Comparison of ENCODE assay signal across 8 cellular contexts in genomic region chr15:66389859-66390382, GRCh38. TPM values are rescaled to one million over a fixed set of nuclear protein-coding genes. Genes with fewer than 3 reads are reported as not detected.
DNase-seq lines count a peak whose midpoint lies in the region; ATAC-seq and TF ChIP-seq lines count a peak whose summit lies in the region.

No MANE protein-coding gene starts in this region.

- H3K36me3 ChIP-seq in CD4-positive, alpha-beta memory T cell (ENCODE audit: insufficient read depth, low read length) = no peaks in the 10 kb centered on the region
- H3K36me3 ChIP-seq in stomach (no peaks in the 10 kb centered on the region), tibial nerve (no peaks in the 10 kb centered on the region)

- H3K9me3 ChIP-seq in CD4-positive, alpha-beta memory T cell (ENCODE audit: control insufficient read depth in 1 of 2, low read length in 2 of 2) = no peaks in the 10 kb centered on the region
- no peaks in the 10 kb centered on the region for H3K9me3 ChIP-seq in stomach
- no peaks in the 10 kb centered on the region for H3K9me3 ChIP-seq in tibial nerve

- H3K4me1 ChIP-seq in CD4-positive, alpha-beta memory T cell (ENCODE audit: insufficient read depth, low read length) = peaks cover 73% of the 10 kb centered on the region
- H3K4me1 ChIP-seq in foreskin keratinocyte (peaks cover 15% of the 10 kb centered on the region), stomach (peaks cover 31 to 72% (median 40%) of the 10 kb centered on the region in 4 donors), tibial nerve (peaks cover 0 to 47% (median 24%) of the 10 kb centered on the region in 4 donors)

- DNase-seq in CD4-positive, alpha-beta memory T cell = no peak
- no peak for DNase-seq in HFFc6
- DNase-seq in foreskin keratinocyte = peak; percentile 27 to 60
- DNase-seq in stomach = no peak
- DNase-seq in osteocyte (ENCODE audit: extremely low spot score, unreplicated experiment) = no peak
- DNase-seq in NCI-H526 (lab: John Stamatoyannopoulos, UW) = no peak
- DNase-seq in tibial nerve (ENCODE audit: low spot score in 2 of 2) = no peak

- intact Hi-C loops in CD4-positive, alpha-beta memory T cell (cut with micrococcal nuclease) = loop anchor here (5.0 kb wide), 2 partner anchors 37 to 98 kb away; partner anchors contain the start of gene DIS3L
- intact Hi-C loops in stomach (cut with DNase I; ENCODE audit: low total_unique reads) = loop anchor here (5.0 kb wide), 1 partner anchor 107 kb away; the partner anchor contains the start of gene SNAPC5

- H3K27ac ChIP-seq in CD4-positive, alpha-beta memory T cell (ENCODE audit: low read depth, low read length) = peak overlapping the region; percentile 54
- peak overlapping the region; percentile 86 for H3K27ac ChIP-seq in VCaP
- peak overlapping the region; percentile 76 for H3K27ac ChIP-seq in foreskin keratinocyte
- peak overlapping the region in 2 of 5 donors; percentile 44 to 60 for H3K27ac ChIP-seq in stomach
- no peak overlapping the region for H3K27ac ChIP-seq in tibial nerve

- CTCF ChIA-PET in CD4-positive, alpha-beta memory T cell (lab: Charles Lee; ENCODE audit: partially characterized antibody) = interaction anchor here (5.2 to 6.6 kb wide), 2 partner anchors 12 to 109 kb away, joined by 44 to 119 read pairs; partner anchors contain the start of gene SNAPC5

- no peak for ATAC-seq in foreskin keratinocyte

- no peak for TF ChIP-seq EP300 in stomach (IDR thresholded peaks at IDR 0.05)
- TF ChIP-seq EP300 in tibial nerve (IDR thresholded peaks at IDR 0.05) = no peak

- H3K27ac Mint-ChIP-seq in CD4-positive, alpha-beta memory T cell = peak overlapping the region; percentile 69 to 96 (median 91)
- peak overlapping the region; percentile 55; the same call in 1 of the 2 replicates for H3K27ac Mint-ChIP-seq in HFFc6
- no peak overlapping the region for H3K27ac Mint-ChIP-seq in osteocyte (ENCODE audit: unreplicated experiment)

- TF ChIP-seq POLR2A in stomach (IDR thresholded peaks at IDR 0.05) (no peak), tibial nerve (IDR thresholded peaks at IDR 0.05) (no peak)

- peaks cover 5 to 12% of the 10 kb centered on the region in 2 donors for H3K36me3 Mint-ChIP-seq in CD4-positive, alpha-beta memory T cell
- H3K36me3 Mint-ChIP-seq in HFFc6 (ENCODE audit: low read depth) (peaks cover 17% of the 10 kb centered on the region), osteocyte (ENCODE audit: unreplicated experiment) (no peaks in the 10 kb centered on the region)

- H3K4me3 Mint-ChIP-seq in CD4-positive, alpha-beta memory T cell = peak overlapping the region; percentile 64 to 98 (median 90)
- H3K4me3 Mint-ChIP-seq in HFFc6 = peak overlapping the region; percentile 32; the same call in 1 of the 2 replicates
- H3K4me3 Mint-ChIP-seq in osteocyte (ENCODE audit: unreplicated experiment) = no peak overlapping the region

- peak overlapping the region in 1 of 2 donors; percentile 6 for H3K4me3 ChIP-seq in CD4-positive, alpha-beta memory T cell (ENCODE audit: low read length in 2 of 2)
- H3K4me3 ChIP-seq in stomach (no peak overlapping the region), tibial nerve (no peak overlapping the region)

- peaks cover 58 to 89% (median 74%) of the 10 kb centered on the region in 4 donors for H3K4me1 Mint-ChIP-seq in CD4-positive, alpha-beta memory T cell
- H3K4me1 Mint-ChIP-seq in HFFc6 (ENCODE audit: low read depth) = peaks cover 59% of the 10 kb centered on the region
- peaks cover 33% of the 10 kb centered on the region for H3K4me1 Mint-ChIP-seq in osteocyte (ENCODE audit: unreplicated experiment)

- H3K27me3 Mint-ChIP-seq in CD4-positive, alpha-beta memory T cell = no peaks in the 10 kb centered on the region
- H3K27me3 Mint-ChIP-seq in HFFc6 (ENCODE audit: insufficient read depth) (no peaks in the 10 kb centered on the region; the same call in 1 of the 2 replicates), osteocyte (ENCODE audit: unreplicated experiment) (no peaks in the 10 kb centered on the region)

- POLR2A ChIA-PET in CD4-positive, alpha-beta memory T cell (lab: Charles Lee; ENCODE audit: partially characterized antibody) = interaction anchor here (0.6 to 9.0 kb wide), 9 partner anchors 10 to 115 kb away, joined by 3 to 119 read pairs (median 5); partner anchors contain the start of genes RPL4, SNAPC5, TIPIN and ZWILCH

- no peak for TF ChIP-seq CTCF in HFFc6 (IDR thresholded peaks at IDR 0.05)
- no peak for TF ChIP-seq CTCF in VCaP (conservative IDR thresholded peaks at IDR 0.05)
- no peak for TF ChIP-seq CTCF in foreskin keratinocyte (conservative IDR thresholded peaks at IDR 0.05)
- no peak for TF ChIP-seq CTCF in stomach (IDR thresholded peaks at IDR 0.05)
- TF ChIP-seq CTCF in osteocyte (IDR thresholded peaks at IDR 0.05) = no peak
- no peak for TF ChIP-seq CTCF in tibial nerve (IDR thresholded peaks at IDR 0.05)

- H3K9me3 Mint-ChIP-seq in CD4-positive, alpha-beta memory T cell = no peaks in the 10 kb centered on the region
- no peaks in the 10 kb centered on the region for H3K9me3 Mint-ChIP-seq in HFFc6
- H3K9me3 Mint-ChIP-seq in osteocyte (ENCODE audit: unreplicated experiment) = no peaks in the 10 kb centered on the region

- H3K27me3 ChIP-seq in CD4-positive, alpha-beta memory T cell (ENCODE audit: insufficient read depth, low read length) = no peaks in the 10 kb centered on the region
- H3K27me3 ChIP-seq in foreskin keratinocyte (no peaks in the 10 kb centered on the region), stomach (no peaks in the 10 kb centered on the region), tibial nerve (no peaks in the 10 kb centered on the region)

RNA-seq across cellular contexts. Expression of gene MAP2K1, which starts 3.2 kb away (rescaled TPM):
- 10 to 100 TPM; 54.0 to 54.9 TPM for total RNA-seq in CD4-positive, alpha-beta memory T cell
- polyA plus RNA-seq in CD4-positive, alpha-beta memory T cell = 10 to 100 TPM; 44.9 to 71.2 TPM
- 10 to 100 TPM; 45.2 to 64.7 (median 49.5) TPM for total RNA-seq in HFFc6 (2021; fragmentation: NEBNext Ultra II Directional; extraction: Animal tissue kit (Norgen Biotek cat#: 25700))
- total RNA-seq in foreskin keratinocyte = 67.1 and 75.4 TPM in 2 replicates
- polyA plus RNA-seq in foreskin keratinocyte = 65.1 and 77.4 TPM in 2 replicates
- total RNA-seq in stomach = 100 to 1,000 TPM in 1 of 5 donors, 10 to 100 TPM in 4; 21.9 to 123 (median 35.0) TPM
- 10 to 100 TPM; 20.1 to 24.6 (median 23.9) TPM for polyA plus RNA-seq in stomach
- 49.3 and 50.7 TPM in 2 replicates for total RNA-seq in osteocyte
- total RNA-seq in tibial nerve = 10 to 100 TPM; 30.2 to 64.8 (median 41.4) TPM

RNA-seq across cellular contexts. Expression of gene TIPIN, which starts 33.4 kb away (rescaled TPM):
- 1 to 10 TPM; 5.9 to 9.0 TPM for total RNA-seq in CD4-positive, alpha-beta memory T cell
- polyA plus RNA-seq in CD4-positive, alpha-beta memory T cell = 1 to 10 TPM; 5.0 to 6.9 TPM
- total RNA-seq in HFFc6 (2021; fragmentation: NEBNext Ultra II Directional; extraction: Animal tissue kit (Norgen Biotek cat#: 25700)) = 10 to 100 TPM in 5 of 6 experiments, 1 to 10 TPM in 1; 7.8 to 15.7 (median 14.4) TPM
- total RNA-seq in foreskin keratinocyte = 16.0 and 16.6 TPM in 2 replicates
- polyA plus RNA-seq in foreskin keratinocyte = 13.9 and 16.3 TPM in 2 replicates
- total RNA-seq in stomach = 10 to 100 TPM in 1 of 5 donors, 1 to 10 TPM in 3, not detected in 1; 2.3 to 13.8 (median 8.4) TPM
- 1 to 10 TPM; 2.7 to 3.1 (median 2.9) TPM for polyA plus RNA-seq in stomach
- 7.6 and 8.0 TPM in 2 replicates for total RNA-seq in osteocyte
- 10 to 100 TPM in 1 of 4 donors, 1 to 10 TPM in 3; 5.4 to 17.5 (median 6.4) TPM for total RNA-seq in tibial nerve

Comparison
In these comparisons a context has a peak if more than half of its experiments do, and no peak if none do; other contexts are left out.
1. DNase-seq: peak in foreskin keratinocyte (2 of 2); none in CD4-positive, alpha-beta memory T cell (0 of 5), HFFc6 (single experiment), stomach (single experiment), osteocyte (single experiment), NCI-H526 (0 of 2) and tibial nerve (0 of 2).
2. H3K27ac ChIP-seq: peak in CD4-positive, alpha-beta memory T cell (single experiment), VCaP (single experiment) and foreskin keratinocyte (single experiment); none in tibial nerve (0 of 4).